In the genomic region with DNA sequence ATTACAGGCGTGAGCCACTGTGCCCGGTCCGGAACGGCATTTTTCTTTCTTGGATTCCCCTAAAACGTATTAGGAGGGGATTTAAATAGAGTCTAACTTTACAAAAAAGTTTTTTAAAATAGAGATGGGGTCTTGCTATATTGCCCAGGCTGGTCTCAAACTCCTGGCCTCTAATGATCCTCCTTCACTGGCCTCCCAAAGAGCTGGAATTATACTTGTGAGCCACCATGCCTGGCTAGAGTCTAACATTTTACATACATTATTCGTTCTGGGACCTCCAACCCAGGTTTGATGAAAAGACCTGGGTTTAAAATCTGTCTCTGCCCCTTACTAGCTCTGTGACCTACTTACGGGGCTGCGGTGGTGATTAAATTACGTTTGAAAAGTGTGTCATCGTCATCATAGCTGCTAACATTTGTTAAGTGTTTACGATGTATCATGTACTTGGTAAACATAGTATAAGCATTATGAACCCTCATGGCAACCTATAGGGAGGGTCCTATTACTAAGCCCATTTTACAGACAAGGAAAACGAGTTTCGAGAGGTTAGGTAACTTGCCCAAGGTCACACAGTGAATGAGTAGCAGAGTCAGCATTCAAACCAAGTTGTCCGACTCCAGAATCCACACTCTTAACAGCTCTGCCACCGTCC, we compare ENCODE assay signal across 23 cellular contexts. TPM values are rescaled to one million over a fixed set of nuclear protein-coding genes. Genes with fewer than 3 reads are reported as not detected.
DNase-seq lines count a peak whose midpoint lies in the region; ATAC-seq, FAIRE-seq and TF ChIP-seq lines count a peak whose summit lies in the region.
"Had no signal": no experiment of that assay in that cellular context is flagged by ENCODE, and none has a peak within 500 bp of the region (broad histone marks: within the 10 kb centered on the region; RNA-seq: fewer than 3 reads in every experiment).

No MANE protein-coding gene starts in this region.

- no peak overlapping the region for H4K5ac ChIP-seq in mesendoderm (ENCODE audit: low read length)

- in situ Hi-C loops in K562 (cut with MboI), result no loop called here

- H2BK120ac ChIP-seq in trophoblast cell (ENCODE audit: insufficient read depth, low read length, poor library complexity) (no peak overlapping the region), mesendoderm (ENCODE audit: low read depth, low read length) (no peak overlapping the region)

- H3K18ac ChIP-seq in trophoblast cell (ENCODE audit: low read length) (no peak overlapping the region), mesendoderm (ENCODE audit: low read length) (no peak overlapping the region)

- H2AFZ ChIP-seq in K562 (ENCODE audit: low read depth, low read length) (no peak overlapping the region), trophoblast cell (ENCODE audit: insufficient read depth, low read length, poor library complexity) (no peak overlapping the region)

- TF ChIP-seq EP300 in K562 (IDR thresholded peaks at IDR 0.05; ENCODE audit: low read length), result no peak

- H4K20me1 ChIP-seq in K562 (replicated peaks; ENCODE audit: control insufficient read depth, insufficient read depth, low read length), result no peaks in the 10 kb centered on the region

- no peak overlapping the region for H3K23ac ChIP-seq in trophoblast cell (ENCODE audit: low read length)
- no peak overlapping the region for H3K23ac ChIP-seq in mesendoderm (ENCODE audit: low read length)

- TF ChIP-seq CTCF in HEK293 (tag by site-specific recombination; IDR thresholded peaks at IDR 0.05) (no peak), K562 (IDR thresholded peaks at IDR 0.05 in 2 of 3, conservative IDR thresholded peaks at IDR 0.05 in 1 of 3; ENCODE audit: insufficient read depth in 2 of 3, low read depth in 1 of 3, low read length in 3 of 3) (no peak)

- no peaks in the 10 kb centered on the region for H3K79me1 ChIP-seq in trophoblast cell (ENCODE audit: low read length)
- peaks cover 18% of the 10 kb centered on the region for H3K79me1 ChIP-seq in mesendoderm (ENCODE audit: low read length)

- no peak overlapping the region for H2AK5ac ChIP-seq in trophoblast cell (ENCODE audit: low read length)
- H2AK5ac ChIP-seq in mesendoderm (ENCODE audit: low read length), result no peak overlapping the region

- WGBS in K562 (ENCODE audit: insufficient coverage, low coverage, missing lambda C conversion rate), result 87% methylated on average over 15 of the region's 15 CpGs
- no CpG with 5 or more reads among the region's 15 CpGs for WGBS in trophoblast cell (ENCODE audit: extremely low coverage, insufficient coverage, insufficient read length)
- no CpG with 5 or more reads among the region's 15 CpGs for WGBS in mesendoderm (ENCODE audit: extremely low coverage, insufficient coverage, low lambda C conversion rate)

- no peak overlapping the region for H2BK12ac ChIP-seq in trophoblast cell (ENCODE audit: low read length)

- H3K9ac ChIP-seq in K562 (ENCODE audit: insufficient read depth in 1 of 2, low read depth in 2 of 2, low read length in 2 of 2), result no peak overlapping the region
- H3K9ac ChIP-seq in trophoblast cell (ENCODE audit: low read length), result no peak overlapping the region
- H3K9ac ChIP-seq in mesendoderm (ENCODE audit: low read length), result no peak overlapping the region
- H3K9ac ChIP-seq: KMS-11, SK-N-SH had no signal

- no peak overlapping the region for H3K56ac ChIP-seq in mesendoderm (ENCODE audit: low read length)

- no peak for TF ChIP-seq RAD21 in K562 (CRISPR knock-in tag; conservative IDR thresholded peaks at IDR 0.05 in 1 of 2, IDR thresholded peaks at IDR 0.05 in 1 of 2)

- H3K4me3 ChIP-seq in HEK293 (ENCODE audit: low read depth, low read length) (no peak overlapping the region), K562 (no peak overlapping the region), trophoblast cell (ENCODE audit: low read depth, low read length) (no peak overlapping the region), mesendoderm (ENCODE audit: low read length) (no peak overlapping the region)

- H3K4ac ChIP-seq in trophoblast cell (ENCODE audit: low read depth, low read length) (peak overlapping the region; percentile 32), mesendoderm (ENCODE audit: low read depth, low read length) (no peak overlapping the region)

- intact Hi-C loops in K562 (cut with micrococcal nuclease), result no loop called here

- no peak overlapping the region for H3K14ac ChIP-seq in trophoblast cell (ENCODE audit: low read length)

- POLR2A ChIA-PET in HEK293 (lab: Yijun Ruan, JAX), result interaction anchor here (0.8 kb wide), 1 partner anchor 9 kb away, joined by 3 read pairs; no protein-coding TSS in a partner anchor
- POLR2A ChIA-PET in K562 (lab: Yijun Ruan, JAX), result interaction anchor here (0.8 to 1.3 kb wide), 2 partner anchors 12 to 16 kb away, joined by 3 to 4 read pairs; no protein-coding TSS in a partner anchor

- H3K4me2 ChIP-seq in K562 (ENCODE audit: insufficient read depth, low read length), result no peak overlapping the region
- no peak overlapping the region for H3K4me2 ChIP-seq in trophoblast cell (ENCODE audit: low read length)
- H3K4me2 ChIP-seq in mesendoderm (ENCODE audit: low read length), result no peak overlapping the region
- H3K4me2 ChIP-seq: KMS-11, SK-N-SH had no signal

- H4K8ac ChIP-seq in trophoblast cell (ENCODE audit: low read depth, low read length) (no peak overlapping the region), mesendoderm (ENCODE audit: low read depth, low read length) (no peak overlapping the region)

- H2BK15ac ChIP-seq in mesendoderm (replicated peaks; ENCODE audit: low read depth), result no peak overlapping the region

- no peaks in the 10 kb centered on the region for H3K9me3 ChIP-seq in HEK293 (ENCODE audit: control insufficient read depth, insufficient read depth, low read depth, low read length)
- H3K9me3 ChIP-seq in K562 (replicated peaks; ENCODE audit: control insufficient read depth, insufficient read depth, low read depth, low read length), result no peaks in the 10 kb centered on the region
- no peaks in the 10 kb centered on the region for H3K9me3 ChIP-seq in trophoblast cell (ENCODE audit: insufficient read depth, low read depth, low read length)
- H3K9me3 ChIP-seq: BE2C, SK-N-SH had no signal

- no peak for TF ChIP-seq POLR2A in K562 (conservative IDR thresholded peaks at IDR 0.05)

- H3K36me3 ChIP-seq in HEK293 (ENCODE audit: control insufficient read depth in 2 of 2, insufficient read depth in 1 of 2, low read length in 2 of 2) (peaks cover 0 to 14% of the 10 kb centered on the region in 2 experiments; a peak in 2 of 3 replicates), K562 (ENCODE audit: control insufficient read depth, insufficient read depth, low read length) (peaks cover 20% of the 10 kb centered on the region; the same call in 2 of the 3 replicates), trophoblast cell (ENCODE audit: control insufficient read depth in 1 of 2, insufficient read depth in 2 of 2, low read length in 2 of 2) (peaks cover 16 to 17% of the 10 kb centered on the region in 2 experiments), mesendoderm (ENCODE audit: control insufficient read depth, insufficient read depth, low read length) (peaks cover 1% of the 10 kb centered on the region)
- H3K36me3 ChIP-seq: BE2C had no signal

- FAIRE-seq in K562 (lab: Jason Lieb, UNC), result peak; percentile 44
- FAIRE-seq: GM19239, H1 had no signal

- no TSS peak for BruUV-seq in K562 (replicated peaks; lab: Mats Ljungman, UMichigan)

- DNase-seq in DMS53 (lab: John Stamatoyannopoulos, UW), result peak; percentile 61
- no peak for DNase-seq in K562 (ENCODE audit: extremely low read depth in 1 of 4, low spot score in 3 of 4)
- DNase-seq in trophoblast cell, result peak in 1 of 2 donors; percentile 41
- no peak for DNase-seq in mesendoderm
- no peak for DNase-seq in GM19240 (ENCODE audit: insufficient read length, low spot score)
- DNase-seq: BE2C, COR-L47, DND-41, NCI-H1105, NCI-H146, NCI-H2029 treated with DMSO at 0.1 percent for 48 hours, NCI-H446, SIG-M5, SK-N-SH had no signal

- H4K12ac ChIP-seq in trophoblast cell (ENCODE audit: low read depth, low read length), result no peak overlapping the region

- H4K91ac ChIP-seq in trophoblast cell (ENCODE audit: low read depth, low read length), result no peak overlapping the region

- no peaks in the 10 kb centered on the region for H3K4me1 ChIP-seq in HEK293 (ENCODE audit: control insufficient read depth, insufficient read depth, low read length)
- H3K4me1 ChIP-seq in K562 (replicated peaks in 1 of 2; ENCODE audit: control insufficient read depth in 2 of 2, insufficient read depth in 2 of 2, low read length in 2 of 2), result peaks cover 0 to 5% of the 10 kb centered on the region in 2 experiments; a peak in 2 of 5 replicates
- peaks cover 1 to 2% of the 10 kb centered on the region in 2 experiments for H3K4me1 ChIP-seq in trophoblast cell (ENCODE audit: control insufficient read depth in 1 of 2, insufficient read depth in 2 of 2, low read length in 2 of 2)
- no peaks in the 10 kb centered on the region for H3K4me1 ChIP-seq in mesendoderm (ENCODE audit: control insufficient read depth, low read depth, low read length)
- H3K4me1 ChIP-seq: BE2C had no signal

- no peaks in the 10 kb centered on the region for H3K27me3 ChIP-seq in K562 (ENCODE audit: control insufficient read depth in 2 of 2, insufficient read depth in 2 of 2, low read length in 2 of 2)
- H3K27me3 ChIP-seq in trophoblast cell (ENCODE audit: insufficient read depth, low read length), result no peaks in the 10 kb centered on the region
- H3K27me3 ChIP-seq in mesendoderm (ENCODE audit: insufficient read depth, low read length, poor library complexity), result no peaks in the 10 kb centered on the region
- H3K27me3 ChIP-seq: BE2C had no signal

- CTCF ChIA-PET in HEK293 (lab: Yijun Ruan, JAX), result no interaction called here
- CTCF ChIA-PET in K562 (lab: Yijun Ruan, JAX; ENCODE audit: low intra/inter-chr PET ratio), result no interaction called here

- no peak overlapping the region for H3K27ac ChIP-seq in HEK293 (ENCODE audit: extremely low read depth, low read depth, low read length)
- no peak overlapping the region for H3K27ac ChIP-seq in K562 (ENCODE audit: extremely low read depth, low read depth, low read length)
- no peak overlapping the region for H3K27ac ChIP-seq in trophoblast cell (ENCODE audit: low read depth, low read length)
- no peak overlapping the region for H3K27ac ChIP-seq in mesendoderm (ENCODE audit: low read depth, low read length)
- H3K27ac ChIP-seq: KMS-11, RWPE1 had no signal

- H3K79me2 ChIP-seq in K562 (ENCODE audit: control insufficient read depth, insufficient read depth, low read length) (peaks cover 44% of the 10 kb centered on the region), trophoblast cell (ENCODE audit: control insufficient read depth, insufficient read depth, low read length, poor library complexity) (peaks cover 2% of the 10 kb centered on the region), mesendoderm (ENCODE audit: control insufficient read depth, insufficient read depth, low read length) (peaks cover 5% of the 10 kb centered on the region)

- ATAC-seq in K562 (no peak), HG02970 (IDR thresholded peaks at IDR 0.05; ENCODE audit: low FRiP score, unreplicated experiment) (no peak)

- no peaks in the 10 kb centered on the region for H3K9me1 ChIP-seq in K562 (ENCODE audit: control insufficient read depth, insufficient read depth, low read length)

- H2BK5ac ChIP-seq in trophoblast cell (ENCODE audit: low read depth, low read length, poor library complexity), result no peak overlapping the region
- no peak overlapping the region for H2BK5ac ChIP-seq in mesendoderm (ENCODE audit: low read length)

RNA-seq across cellular contexts. Expression of gene PLEKHM2, which starts 24.5 kb away (rescaled TPM):
- total RNA-seq in K562 (2011; cell fraction: chromatin; rRNA removed; ENCODE audit: low replicate concordance), result 33.4 and 106 TPM in 2 replicates
- total RNA-seq in K562 (2011; cell fraction: nucleolus; rRNA removed), result 69.5 and 71.2 TPM in 2 replicates
- 36.4 and 44.3 TPM in 2 replicates for total RNA-seq in K562 (2011; cell fraction: nucleoplasm; rRNA removed)
- total RNA-seq in K562 (2014; rRNA removed) (28.6 and 36.7 TPM in 2 replicates), K562 (2014; rRNA removed; fragmentation: Illumina TruSeq; extraction: Trizol) (7.8 and 15.6 TPM in 2 replicates), K562 (2015; rRNA removed; fragmentation: Illumina TruSeq; extraction: Trizol) (33.2 and 34.3 TPM in 2 replicates), K562 (2021) (63.7 and 65.3 TPM in 2 replicates)
- polyA plus RNA-seq in K562 (2011; rRNA removed) (34.9 and 54.1 TPM in 2 replicates), K562 (2014; fragmentation: Illumina TruSeq; extraction: Trizol) (35.1 and 47.8 TPM in 2 replicates), K562 (2014; fragmentation: Nextera tagmentation; extraction: Ambion mirVana) (under 1 TPM; 0.27 to 0.78 TPM), K562 (2014; rRNA removed) (41.1 and 42.7 TPM in 2 replicates)
- polyA plus RNA-seq in K562 (2011; cell fraction: cytosol; rRNA removed), result 50.7 and 63.4 TPM in 2 replicates
- polyA plus RNA-seq in K562 (2011; cell fraction: nucleus; rRNA removed), result 122 and 150 TPM in 2 replicates
- polyA plus RNA-seq in K562 (2012), result 43.7 and 66.8 TPM in 2 replicates
- 17.2 and 24.3 TPM in 2 replicates for polyA minus RNA-seq in K562 (2011; rRNA and poly(A)+ RNA removed)
- 35.5 and 58.1 TPM in 2 replicates for polyA minus RNA-seq in K562 (2011; cell fraction: cytosol; rRNA and poly(A)+ RNA removed)
- polyA minus RNA-seq in K562 (2011; cell fraction: nucleus; rRNA and poly(A)+ RNA removed), result 17.6 and 24.7 TPM in 2 replicates
- polyA plus RNA-seq in trophoblast cell (2013), result 53.4 and 55.2 TPM in 2 replicates
- 39.7 TPM for polyA plus RNA-seq in mesendoderm (2013, experiment 1 of 2)
- 38.3 TPM for polyA plus RNA-seq in mesendoderm (2013, experiment 2 of 2)

RNA-seq across cellular contexts. Expression of gene SLC25A34, which starts 27.4 kb away (rescaled TPM):
- total RNA-seq in K562 (2011; cell fraction: chromatin; rRNA removed; ENCODE audit: low replicate concordance), result 0.86 and 1.9 TPM in 2 replicates
- 1.1 and 1.8 TPM in 2 replicates for total RNA-seq in K562 (2011; cell fraction: nucleolus; rRNA removed)
- total RNA-seq in K562 (2011; cell fraction: nucleoplasm; rRNA removed), result 1.1 and 1.6 TPM in 2 replicates
- total RNA-seq in K562 (2014; rRNA removed) (0.41 and 0.78 TPM in 2 replicates), K562 (2014; rRNA removed; fragmentation: Illumina TruSeq; extraction: Trizol) (0.06 and 0.11 TPM in 2 replicates), K562 (2015; rRNA removed; fragmentation: Illumina TruSeq; extraction: Trizol) (0.26 and 0.43 TPM in 2 replicates), K562 (2021) (0.13 and 0.16 TPM in 2 replicates)
- polyA plus RNA-seq in K562 (2011; rRNA removed) (0.24 and 0.31 TPM in 2 replicates), K562 (2014; fragmentation: Illumina TruSeq; extraction: Trizol) (0.16 and 0.21 TPM in 2 replicates), K562 (2014; fragmentation: Nextera tagmentation; extraction: Ambion mirVana) (under 1 TPM; 0.01 to 0.03 TPM), K562 (2014; rRNA removed) (0.22 and 0.57 TPM in 2 replicates)
- 0.18 and 0.34 TPM in 2 replicates for polyA plus RNA-seq in K562 (2011; cell fraction: cytosol; rRNA removed)
- polyA plus RNA-seq in K562 (2011; cell fraction: nucleus; rRNA removed), result 0.94 and 1.9 TPM in 2 replicates
- 0.25 and 0.55 TPM in 2 replicates for polyA plus RNA-seq in K562 (2012)
- polyA minus RNA-seq in K562 (2011; rRNA and poly(A)+ RNA removed), result 0.12 and 0.35 TPM in 2 replicates
- polyA minus RNA-seq in K562 (2011; cell fraction: cytosol; rRNA and poly(A)+ RNA removed), result not detected in 2 replicates
- 0.40 and 0.78 TPM in 2 replicates for polyA minus RNA-seq in K562 (2011; cell fraction: nucleus; rRNA and poly(A)+ RNA removed)
- polyA plus RNA-seq in trophoblast cell (2013), result 0.42 and 0.44 TPM in 2 replicates
- polyA plus RNA-seq in mesendoderm (2013, experiment 1 of 2), result 0.76 TPM
- polyA plus RNA-seq in mesendoderm (2013, experiment 2 of 2), result 0.31 TPM

RNA-seq across cellular contexts. Expression of gene TMEM82, which starts 33.7 kb away (rescaled TPM):
- total RNA-seq in K562 (2011; cell fraction: chromatin; rRNA removed; ENCODE audit: low replicate concordance), result not detected in 2 replicates
- not detected in 2 replicates for total RNA-seq in K562 (2011; cell fraction: nucleolus; rRNA removed)
- not detected in 2 replicates for total RNA-seq in K562 (2011; cell fraction: nucleoplasm; rRNA removed)
- not detected in 2 replicates for total RNA-seq in K562 (2014; rRNA removed)
- total RNA-seq in K562 (2014; rRNA removed; fragmentation: Illumina TruSeq; extraction: Trizol), result not detected in 2 replicates
- total RNA-seq in K562 (2015; rRNA removed; fragmentation: Illumina TruSeq; extraction: Trizol), result not detected in 2 replicates
- not detected in 2 replicates for total RNA-seq in K562 (2021)
- not detected in 2 replicates for polyA plus RNA-seq in K562 (2011; rRNA removed)
- not detected in 2 replicates for polyA plus RNA-seq in K562 (2011; cell fraction: cytosol; rRNA removed)
- polyA plus RNA-seq in K562 (2011; cell fraction: nucleus; rRNA removed), result not detected in 2 replicates
- polyA plus RNA-seq in K562 (2012), result not detected in 2 replicates
- polyA plus RNA-seq in K562 (2014; fragmentation: Illumina TruSeq; extraction: Trizol), result not detected in 2 replicates
- not detected for polyA plus RNA-seq in K562 (2014; fragmentation: Nextera tagmentation; extraction: Ambion mirVana)
- polyA plus RNA-seq in K562 (2014; rRNA removed), result not detected in 2 replicates
- not detected in 2 replicates for polyA minus RNA-seq in K562 (2011; rRNA and poly(A)+ RNA removed)
- not detected in 2 replicates for polyA minus RNA-seq in K562 (2011; cell fraction: cytosol; rRNA and poly(A)+ RNA removed)
- polyA minus RNA-seq in K562 (2011; cell fraction: nucleus; rRNA and poly(A)+ RNA removed), result not detected in 2 replicates
- polyA plus RNA-seq in trophoblast cell (2013), result 0.06 and 0.08 TPM in 2 replicates
- 0.20 TPM for polyA plus RNA-seq in mesendoderm (2013, experiment 1 of 2)
- 0.14 TPM for polyA plus RNA-seq in mesendoderm (2013, experiment 2 of 2)
- total RNA-seq: A673, G401, HT1080 had no signal
- polyA plus RNA-seq: SK-N-SH had no signal

RNA-seq across cellular contexts. Expression of gene FBLIM1, which starts 50.0 kb away (rescaled TPM):
- total RNA-seq in K562 (2011; cell fraction: chromatin; rRNA removed; ENCODE audit: low replicate concordance), result 0.16 TPM in 1 of 2 replicates, not detected in the other
- total RNA-seq in K562 (2011; cell fraction: nucleolus; rRNA removed), result 0.50 TPM in 1 of 2 replicates, not detected in the other
- total RNA-seq in K562 (2011; cell fraction: nucleoplasm; rRNA removed), result 0.31 TPM in 1 of 2 replicates, not detected in the other
- 0.04 TPM in 1 of 2 replicates, not detected in the other for total RNA-seq in K562 (2014; rRNA removed)
- total RNA-seq in K562 (2014; rRNA removed; fragmentation: Illumina TruSeq; extraction: Trizol), result not detected in 2 replicates
- total RNA-seq in K562 (2015; rRNA removed; fragmentation: Illumina TruSeq; extraction: Trizol), result not detected in 2 replicates
- 0.18 and 0.24 TPM in 2 replicates for total RNA-seq in K562 (2021)
- polyA plus RNA-seq in K562 (2011; rRNA removed), result 0.14 and 0.43 TPM in 2 replicates
- polyA plus RNA-seq in K562 (2011; cell fraction: cytosol; rRNA removed), result 0.09 and 0.63 TPM in 2 replicates
- 0.10 and 0.20 TPM in 2 replicates for polyA plus RNA-seq in K562 (2011; cell fraction: nucleus; rRNA removed)
- 0.04 and 0.48 TPM in 2 replicates for polyA plus RNA-seq in K562 (2012)
- not detected in 2 replicates for polyA plus RNA-seq in K562 (2014; fragmentation: Illumina TruSeq; extraction: Trizol)
- polyA plus RNA-seq in K562 (2014; fragmentation: Nextera tagmentation; extraction: Ambion mirVana), result not detected
- polyA plus RNA-seq in K562 (2014; rRNA removed), result not detected in 2 replicates
- polyA minus RNA-seq in K562 (2011; rRNA and poly(A)+ RNA removed), result 0.11 and 0.27 TPM in 2 replicates
- not detected in 2 replicates for polyA minus RNA-seq in K562 (2011; cell fraction: cytosol; rRNA and poly(A)+ RNA removed)
- 0.56 TPM in 1 of 2 replicates, not detected in the other for polyA minus RNA-seq in K562 (2011; cell fraction: nucleus; rRNA and poly(A)+ RNA removed)
- polyA plus RNA-seq in trophoblast cell (2013), result 88.4 and 91.1 TPM in 2 replicates
- 54.2 TPM for polyA plus RNA-seq in mesendoderm (2013, experiment 1 of 2)
- 56.7 TPM for polyA plus RNA-seq in mesendoderm (2013, experiment 2 of 2)
